14 cellular contexts compared by ENCODE assay signal in the genomic region with DNA sequence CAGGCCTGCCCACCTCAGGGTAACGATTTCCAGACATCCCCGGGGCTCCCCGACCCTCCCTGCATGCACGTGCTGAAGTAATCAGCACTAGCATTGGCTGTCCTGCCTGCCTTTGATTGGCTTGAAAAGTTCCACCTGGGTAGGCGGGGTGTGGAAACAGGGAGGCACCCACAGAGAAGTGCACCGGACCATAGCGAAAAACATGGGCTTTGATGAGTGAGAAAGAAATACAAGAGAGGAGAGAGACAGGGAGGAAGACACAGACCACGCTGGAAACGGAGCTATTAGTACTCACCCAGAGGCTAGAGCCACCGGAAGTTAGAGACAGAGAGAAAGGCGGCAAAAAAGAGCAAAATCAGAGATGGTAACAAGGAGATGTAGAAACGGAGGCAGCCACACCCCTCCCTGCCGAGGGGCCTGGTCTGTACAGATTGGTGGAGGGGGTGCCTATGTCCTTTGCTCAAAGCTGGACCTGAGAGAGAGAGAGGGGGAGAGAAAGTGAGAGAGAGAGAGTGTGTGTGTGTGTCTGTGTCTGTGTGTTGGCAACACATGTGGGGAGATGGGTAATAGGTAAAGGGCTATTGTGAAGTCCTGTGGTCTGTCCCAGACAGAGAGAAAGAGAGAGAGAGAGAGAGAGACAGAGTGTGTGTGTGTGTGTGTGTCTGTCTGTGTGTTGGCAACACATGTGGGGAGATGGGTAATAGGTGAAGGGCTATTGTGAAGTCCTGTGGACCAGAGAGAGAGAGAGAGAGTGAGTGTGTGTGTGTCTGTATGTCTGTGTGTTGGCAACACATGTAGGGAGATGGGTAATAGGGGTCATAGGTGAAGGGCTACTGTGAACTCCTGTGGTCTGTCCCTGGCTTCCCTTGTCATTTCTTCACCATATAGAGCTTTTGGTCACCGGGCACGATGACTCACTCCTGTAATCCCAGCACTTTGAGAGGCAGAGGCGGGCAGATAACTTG. TPM values are rescaled to one million over a fixed set of nuclear protein-coding genes. Genes with fewer than 3 reads are reported as not detected.
DNase-seq lines count a peak whose midpoint lies in the region; ATAC-seq and TF ChIP-seq lines count a peak whose summit lies in the region.
"Had no signal": no experiment of that assay in that cellular context is flagged by ENCODE, and none has a peak within 500 bp of the region (broad histone marks: within the 10 kb centered on the region; RNA-seq: fewer than 3 reads in every experiment).

No MANE protein-coding gene starts in this region.

- no peak overlapping the region; the same call in 2 of the 3 replicates for H3K4me3 Mint-ChIP-seq in GM23338

- TF ChIP-seq CTCF in GM23338 (conservative IDR thresholded peaks at IDR 0.05; ENCODE audit: low read depth in 2 of 2) (no peak), PC-3 (conservative IDR thresholded peaks at IDR 0.05; ENCODE audit: low read depth, low read length) (no peak)

- no peaks in the 10 kb centered on the region for H3K36me3 Mint-ChIP-seq in GM23338 (ENCODE audit: low read depth)

- peaks cover 3% of the 10 kb centered on the region; the same call in 1 of the 3 replicates for H3K9me3 Mint-ChIP-seq in GM23338

- CTCF ChIA-PET in PC-3 (lab: Charles Lee): no interaction called here

- POLR2A ChIA-PET in PC-3 (lab: Charles Lee; ENCODE audit: unreplicated experiment): no interaction called here

- no peak overlapping the region for H3K4me3 ChIP-seq in BLaER1
- no peak overlapping the region for H3K4me3 ChIP-seq in GM23338
- no peak overlapping the region for H3K4me3 ChIP-seq in PC-3 (ENCODE audit: low read length)

- H3K79me2 ChIP-seq in GM23338 (replicated peaks; ENCODE audit: insufficient read depth) (no peaks in the 10 kb centered on the region), PC-3 (ENCODE audit: low read length) (no peaks in the 10 kb centered on the region)

- H3F3A ChIP-seq in GM23338 (replicated peaks; ENCODE audit: low read depth): 0 out of 2 replicates have a peak, but pooled peaks cover 3% of the 10 kb centered on the region
- H3F3A ChIP-seq in PC-3 (ENCODE audit: low read length, unreplicated experiment): no peaks in the 10 kb centered on the region

- ATAC-seq in GM23338 (peak; percentile 2; the same call in 1 of the 3 replicates), PC-3 (no peak), HG03520 (IDR thresholded peaks at IDR 0.05; ENCODE audit: unreplicated experiment) (no peak), HG02759 (IDR thresholded peaks at IDR 0.05; ENCODE audit: unreplicated experiment) (no peak)

- H3K27me3 Mint-ChIP-seq in GM23338 (ENCODE audit: insufficient read depth, low read depth, poor library complexity): peaks cover 26% of the 10 kb centered on the region

- intact Hi-C loops in PC-3 (cut with micrococcal nuclease): no loop called here

- H3K9ac ChIP-seq in BLaER1 (peak overlapping the region; percentile 48; the same call in 1 of the 2 replicates), PC-3 (ENCODE audit: low read length) (no peak overlapping the region)

- H3K9me3 ChIP-seq in BLaER1: no peaks in the 10 kb centered on the region
- H3K9me3 ChIP-seq in PC-3 (ENCODE audit: low read length): no peaks in the 10 kb centered on the region

- H3K27ac Mint-ChIP-seq in GM23338: no peak overlapping the region

- peak overlapping the region; percentile 74; the same call in 1 of the 2 replicates for H2AFZ ChIP-seq in GM23338
- no peak overlapping the region for H2AFZ ChIP-seq in PC-3 (ENCODE audit: low read length)

- H3K4me1 ChIP-seq in BLaER1 (peaks cover 44% of the 10 kb centered on the region), GM23338 (ENCODE audit: insufficient read depth) (peaks cover 19% of the 10 kb centered on the region; the same call in 1 of the 2 replicates), PC-3 (ENCODE audit: insufficient read depth, low read length) (peaks cover 10% of the 10 kb centered on the region; the same call in 1 of the 2 replicates)

- no peak for DNase-seq in GM23338 (ENCODE audit: low spot score)
- peak; percentile 26 for DNase-seq in PC-3
- peak; percentile 7 for DNase-seq in fibroblast of peridontal ligament (ENCODE audit: extremely low read depth)
- no peak for DNase-seq in T-helper 9 cell
- no peak for DNase-seq in ureter (ENCODE audit: low spot score)
- DNase-seq: Calu3, GOT3, NCI-H1930 had no signal

- H3K36me3 ChIP-seq in BLaER1: peaks cover 9% of the 10 kb centered on the region
- no peaks in the 10 kb centered on the region for H3K36me3 ChIP-seq in GM23338 (ENCODE audit: insufficient read depth)
- no peaks in the 10 kb centered on the region for H3K36me3 ChIP-seq in PC-3 (ENCODE audit: low read depth, low read length)

- H4K20me1 ChIP-seq in BLaER1: peaks cover 27% of the 10 kb centered on the region
- H4K20me1 ChIP-seq in GM23338 (replicated peaks; ENCODE audit: insufficient read depth): no peaks in the 10 kb centered on the region
- no peaks in the 10 kb centered on the region for H4K20me1 ChIP-seq in PC-3 (ENCODE audit: low read length)

- peaks cover 22% of the 10 kb centered on the region for H3K4me1 Mint-ChIP-seq in GM23338

- H3K27ac ChIP-seq in BLaER1: no peak overlapping the region
- H3K27ac ChIP-seq in GM23338 (ENCODE audit: low read depth): no peak overlapping the region
- H3K27ac ChIP-seq in PC-3 (ENCODE audit: low read length): no peak overlapping the region

- BruUV-seq in PC-3 (replicated peaks; lab: Mats Ljungman, UMichigan): no TSS peak

- peak overlapping the region; percentile 91 for H3K4me2 ChIP-seq in BLaER1
- peak overlapping the region; percentile 14; the same call in 1 of the 2 replicates for H3K4me2 ChIP-seq in GM23338
- H3K4me2 ChIP-seq in PC-3 (ENCODE audit: low read length): no peak overlapping the region

- H3K27me3 ChIP-seq in BLaER1 (peaks cover 42% of the 10 kb centered on the region), GM23338 (ENCODE audit: insufficient read depth) (peaks cover 35% of the 10 kb centered on the region), PC-3 (ENCODE audit: low read length) (no peaks in the 10 kb centered on the region)

- no peaks in the 10 kb centered on the region for H3K9me2 ChIP-seq in GM23338 (ENCODE audit: insufficient read depth)
- H3K9me2 ChIP-seq in PC-3 (replicated peaks; ENCODE audit: low read length): no peaks in the 10 kb centered on the region

TF ChIP-seq in GM23338, 12 proteins besides CTCF, POLR2A, EP300 and RAD21 (continues in another document):
- TF ChIP-seq CREB1 (CRISPR knock-in tag; IDR thresholded peaks at IDR 0.05; ENCODE audit: low read depth): no peak
- no peak for TF ChIP-seq STAT1 (IDR thresholded peaks at IDR 0.05; ENCODE audit: unreplicated experiment)
- TF ChIP-seq ETS1 (IDR thresholded peaks at IDR 0.05): no peak
- no peak for TF ChIP-seq NANOG (IDR thresholded peaks at IDR 0.05; ENCODE audit: borderline replicate concordance)
- TF ChIP-seq ZNF331 (CRISPR knock-in tag; IDR thresholded peaks at IDR 0.05; ENCODE audit: low read depth): no peak
- no peak for TF ChIP-seq POLR2AphosphoS5 (IDR thresholded peaks at IDR 0.05; ENCODE audit: low read depth)
- no peak for TF ChIP-seq ZNF114 (CRISPR knock-in tag; IDR thresholded peaks at IDR 0.05)
- no peak for TF ChIP-seq EZH2phosphoT487 (IDR thresholded peaks at IDR 0.05; ENCODE audit: unreplicated experiment)

RNA-seq across cellular contexts. Expression of gene CGB3, which starts 2.9 kb away (rescaled TPM):
- total RNA-seq in GM23338 (2014; rRNA removed; shearing (Covaris generic)): not detected in 2 replicates
- polyA plus RNA-seq in GM23338 (2016; fragmentation: Nextera tagmentation; extraction: Ambion mirVana): not detected in 2 replicates
- not detected in 2 replicates for total RNA-seq in PC-3 (2014; rRNA removed)
- total RNA-seq in ureter: not detected
- total RNA-seq: fibroblast of lung, lung microvascular endothelial cell, skeletal muscle tissue had no signal
- polyA plus RNA-seq: fibroblast of lung had no signal

RNA-seq across cellular contexts. Expression of gene LHB, which starts 4.3 kb away (rescaled TPM):
- total RNA-seq in GM23338 (2014; rRNA removed; shearing (Covaris generic)): 1.9 TPM in 1 of 2 replicates, not detected in the other
- polyA plus RNA-seq in GM23338 (2016; fragmentation: Nextera tagmentation; extraction: Ambion mirVana): 0.76 TPM in 1 of 2 replicates, not detected in the other
- total RNA-seq in PC-3 (2014; rRNA removed) (not detected in 2 replicates), ureter (not detected)
- total RNA-seq: fibroblast of lung, lung microvascular endothelial cell, skeletal muscle tissue had no signal
- polyA plus RNA-seq: fibroblast of lung had no signal

RNA-seq across cellular contexts. Expression of gene CGB2, which starts 10.5 kb away (rescaled TPM):
- not detected in 2 replicates for total RNA-seq in GM23338 (2014; rRNA removed; shearing (Covaris generic))
- polyA plus RNA-seq in GM23338 (2016; fragmentation: Nextera tagmentation; extraction: Ambion mirVana): 0.57 TPM in 1 of 2 replicates, not detected in the other
- total RNA-seq in PC-3 (2014; rRNA removed) (not detected in 2 replicates), ureter (not detected)
- total RNA-seq: fibroblast of lung, lung microvascular endothelial cell, skeletal muscle tissue had no signal
- polyA plus RNA-seq: fibroblast of lung had no signal

RNA-seq across cellular contexts. Expression of gene CGB1, which starts 15.5 kb away (rescaled TPM):
- total RNA-seq in GM23338 (2014; rRNA removed; shearing (Covaris generic)): 0.52 TPM in 1 of 2 replicates, not detected in the other
- polyA plus RNA-seq in GM23338 (2016; fragmentation: Nextera tagmentation; extraction: Ambion mirVana): not detected in 2 replicates
- total RNA-seq in PC-3 (2014; rRNA removed) (0.95 TPM in 1 of 2 replicates, not detected in the other), ureter (not detected)
- total RNA-seq: Calu3, fibroblast of lung, lung microvascular endothelial cell, skeletal muscle tissue had no signal
- polyA plus RNA-seq: fibroblast of lung had no signal

RNA-seq across cellular contexts. Expression of gene CGB5, which starts 22.4 kb away (rescaled TPM):
- total RNA-seq in GM23338 (2014; rRNA removed; shearing (Covaris generic)): not detected in 2 replicates
- not detected in 2 replicates for polyA plus RNA-seq in GM23338 (2016; fragmentation: Nextera tagmentation; extraction: Ambion mirVana)
- total RNA-seq in PC-3 (2014; rRNA removed) (0.52 TPM in 1 of 2 replicates, not detected in the other), ureter (1.1 TPM)
- total RNA-seq: fibroblast of lung, lung microvascular endothelial cell, skeletal muscle tissue had no signal
- polyA plus RNA-seq: fibroblast of lung had no signal

Comparison
In these comparisons a context has a peak if more than half of its experiments do, and no peak if none do; other contexts are left out.
1. DNase-seq: peak in PC-3 (single experiment) and fibroblast of peridontal ligament (single experiment); none in GM23338 (single experiment), T-helper 9 cell (single experiment) and ureter (single experiment).